ENCODE assay signal across 12 cellular contexts in genomic region chr1:45246760-45247159, GRCh38. TPM values are rescaled to one million over a fixed set of nuclear protein-coding genes. Genes with fewer than 3 reads are reported as not detected.
DNase-seq lines count a peak whose midpoint lies in the region; TF ChIP-seq lines count a peak whose summit lies in the region.
"Had no signal": no experiment of that assay in that cellular context is flagged by ENCODE, and none has a peak within 500 bp of the region (broad histone marks: within the 10 kb centered on the region; RNA-seq: fewer than 3 reads in every experiment).

No MANE protein-coding gene starts in this region.

- H3K23ac ChIP-seq in trophoblast cell (ENCODE audit: low read length), result no peak overlapping the region

- no peak overlapping the region for H3K4me2 ChIP-seq in trophoblast cell (ENCODE audit: low read length)

- no peak overlapping the region for H2AK5ac ChIP-seq in trophoblast cell (ENCODE audit: low read length)

- no peak overlapping the region for H3K4me3 ChIP-seq in trophoblast cell (ENCODE audit: low read depth, low read length)
- H3K4me3 ChIP-seq in thyroid gland (replicated peaks in 1 of 3), result no peak overlapping the region
- H3K4me3 ChIP-seq: ascending aorta, skin epidermis, upper lobe of left lung had no signal

- H3K9me3 ChIP-seq in trophoblast cell (ENCODE audit: insufficient read depth, low read depth, low read length) (peaks cover 4% of the 10 kb centered on the region), thyroid gland (no peaks in the 10 kb centered on the region)
- H3K9me3 ChIP-seq: ascending aorta had no signal

- no peak overlapping the region for H3K9ac ChIP-seq in trophoblast cell (ENCODE audit: low read length)

- H3K27ac ChIP-seq in trophoblast cell (ENCODE audit: low read depth, low read length), result no peak overlapping the region
- H3K27ac ChIP-seq in thyroid gland, result no peak overlapping the region
- H3K27ac ChIP-seq: 22Rv1, ascending aorta had no signal

- H2BK12ac ChIP-seq in trophoblast cell (ENCODE audit: low read length), result no peak overlapping the region

- no peak overlapping the region for H4K8ac ChIP-seq in trophoblast cell (ENCODE audit: low read depth, low read length)

- H3K27me3 ChIP-seq in trophoblast cell (ENCODE audit: insufficient read depth, low read length) (no peaks in the 10 kb centered on the region), thyroid gland (no peaks in the 10 kb centered on the region)
- H3K27me3 ChIP-seq: ascending aorta, upper lobe of left lung had no signal

- H3K14ac ChIP-seq in trophoblast cell (ENCODE audit: low read length), result no peak overlapping the region

- TF ChIP-seq POLR2A in thyroid gland (IDR thresholded peaks at IDR 0.05), result no peak

- no peaks in the 10 kb centered on the region for H3K4me1 ChIP-seq in trophoblast cell (ENCODE audit: control insufficient read depth in 1 of 2, insufficient read depth in 2 of 2, low read length in 2 of 2)
- H3K4me1 ChIP-seq in thyroid gland, result no peaks in the 10 kb centered on the region
- H3K4me1 ChIP-seq: ascending aorta had no signal

- no peak overlapping the region for H2BK120ac ChIP-seq in trophoblast cell (ENCODE audit: insufficient read depth, low read length, poor library complexity)

- no peak overlapping the region for H2BK5ac ChIP-seq in trophoblast cell (ENCODE audit: low read depth, low read length, poor library complexity)

- TF ChIP-seq CTCF in thyroid gland (IDR thresholded peaks at IDR 0.05), result no peak

- H4K91ac ChIP-seq in trophoblast cell (ENCODE audit: low read depth, low read length), result no peak overlapping the region

- H2AFZ ChIP-seq in trophoblast cell (ENCODE audit: insufficient read depth, low read length, poor library complexity), result no peak overlapping the region

- no CpG with 5 or more reads among the region's 2 CpGs for WGBS in trophoblast cell (ENCODE audit: extremely low coverage, insufficient coverage, insufficient read length)
- 80 to 81% methylated on average over 2 of the region's 2 CpGs for WGBS in thyroid gland, 2 donors

- no peak overlapping the region for H3K18ac ChIP-seq in trophoblast cell (ENCODE audit: low read length)

- no peak overlapping the region for H4K12ac ChIP-seq in trophoblast cell (ENCODE audit: low read depth, low read length)

- H3K4ac ChIP-seq in trophoblast cell (ENCODE audit: low read depth, low read length), result no peak overlapping the region

- no peaks in the 10 kb centered on the region for H3K79me2 ChIP-seq in trophoblast cell (ENCODE audit: control insufficient read depth, insufficient read depth, low read length, poor library complexity)

- intact Hi-C loops in thyroid gland (cut with DNase I), result no loop called here

- H3K79me1 ChIP-seq in trophoblast cell (ENCODE audit: low read length), result no peaks in the 10 kb centered on the region

- H3K36me3 ChIP-seq in trophoblast cell (ENCODE audit: control insufficient read depth in 1 of 2, insufficient read depth in 2 of 2, low read length in 2 of 2), result no peaks in the 10 kb centered on the region
- H3K36me3 ChIP-seq in thyroid gland, result no peaks in the 10 kb centered on the region
- H3K36me3 ChIP-seq: ascending aorta, upper lobe of left lung had no signal

- peak; percentile 40 for DNase-seq in NCI-H510A treated with DMSO at 0.1 percent for 48 hours (lab: John Stamatoyannopoulos, UW)
- no peak for DNase-seq in NCI-H510A (lab: John Stamatoyannopoulos, UW)
- peak; percentile 47 for DNase-seq in NCI-H2029 treated with DMSO at 0.1 percent for 48 hours (lab: John Stamatoyannopoulos, UW)
- DNase-seq in dedifferentiated amniotic fluid mesenchymal stem cell (ENCODE audit: extremely low spot score), result peak; percentile 68
- peak; percentile 58 to 90 for DNase-seq in trophoblast cell
- no peak for DNase-seq in thyroid gland
- no peak for DNase-seq in NCI-H1092 (lab: John Stamatoyannopoulos, UW)
- DNase-seq in Ammon's horn (ENCODE audit: low spot score), result no peak

RNA-seq across cellular contexts. Expression of gene ZSWIM5, which starts 40.4 kb away (rescaled TPM):
- 0.05 and 0.06 TPM in 2 replicates for polyA plus RNA-seq in trophoblast cell (2013)
- total RNA-seq in thyroid gland, result 10 to 100 TPM in 3 of 4 donors, 1 to 10 TPM in 1; 6.3 to 15.4 (median 12.5) TPM

Comparison
In these comparisons a context has a peak if more than half of its experiments do, and no peak if none do; other contexts are left out.
1. DNase-seq: peak in NCI-H510A treated with DMSO at 0.1 percent for 48 hours (single experiment), NCI-H2029 treated with DMSO at 0.1 percent for 48 hours (single experiment), dedifferentiated amniotic fluid mesenchymal stem cell (single experiment) and trophoblast cell (2 of 2); none in NCI-H510A (single experiment), thyroid gland (0 of 2), NCI-H1092 (single experiment) and Ammon's horn (single experiment).